In the genomic region with DNA sequence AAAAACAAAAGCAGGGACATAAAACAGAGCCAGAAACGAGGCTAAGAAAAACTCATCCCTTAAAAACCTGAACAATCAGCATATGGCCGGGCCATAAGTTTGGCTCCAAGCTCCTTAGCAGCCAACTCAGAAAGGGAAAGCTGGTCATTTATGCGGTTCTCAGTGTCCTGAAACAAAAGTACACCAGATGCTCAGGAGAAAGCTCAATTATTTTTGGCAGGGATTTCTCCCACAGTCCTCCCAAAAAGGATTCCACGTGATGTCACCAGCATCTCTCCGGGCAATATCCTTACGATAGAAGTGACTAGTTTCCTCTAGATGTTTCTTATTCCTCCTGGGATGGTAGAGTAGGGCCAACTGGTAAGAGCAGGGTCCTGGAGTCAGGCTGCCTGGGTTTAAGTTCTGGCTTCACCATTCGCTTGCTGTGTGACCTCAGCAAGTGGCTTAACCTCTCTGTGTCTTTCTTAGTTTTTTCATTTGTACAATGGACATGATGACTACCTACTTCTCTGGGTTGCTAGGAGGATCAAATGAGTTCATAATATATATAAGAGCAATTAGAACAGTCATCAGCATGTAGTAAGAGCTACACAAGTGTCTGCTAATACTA, we compare ENCODE assay signal across 16 cellular contexts.
"Had no signal": no experiment of that assay in that cellular context is flagged by ENCODE, and none has a peak within 500 bp of the region (broad histone marks: within the 10 kb centered on the region; RNA-seq: fewer than 3 reads in every experiment).

No MANE protein-coding gene starts in this region.

- H3K9me3 ChIP-seq: heart left ventricle, testis, uterus had no signal

- H3K36me3 ChIP-seq: heart left ventricle, uterus, WERI-Rb-1 had no signal

- H3K4me3 ChIP-seq: heart left ventricle, testis, uterus had no signal

- H3K4me1 ChIP-seq: heart left ventricle, testis, uterus had no signal

- H3K27me3 ChIP-seq: testis, uterus had no signal

- DNase-seq: activated CD4-positive, CD25-positive, alpha-beta regulatory T cell treated with anti-CD3 and anti-CD28 coated beads, Interleukin-2, amount 50 U/mL, for 72 hours; activated gamma-delta T cell treated with Interleukin-2 at 50 U/mL for 16 hours; activated T-cell treated with anti-CD3 and anti-CD28 coated beads, Interleukin-2, amount 50 U/mL, for 1 hour; aorta; effector memory CD8-positive, alpha-beta T cell; heart left ventricle; islet precursor cell; left cardiac atrium; nucleus accumbens; stimulated activated CD4-positive, alpha-beta T cell treated with anti-CD3 and anti-CD28 coated beads, Interleukin-2, amount 100 ng/mL, for 48 hours; stimulated activated CD8-positive, alpha-beta memory T cell treated with anti-CD3 and anti-CD28 coated beads, Interleukin-4, amount 100 ng/mL, for 48 hours; stimulated activated naive B cell treated with anti-CD40 and anti-IgM and Interleukin-4, amounts not matched to agents 10 μg/mL and 1 μg/mL and 100 μg/mL, for 72 hours; testis; trophoblast cell; uterus; WERI-Rb-1 had no signal

- H3K27ac ChIP-seq: heart left ventricle, testis, uterus, WERI-Rb-1 had no signal
